Comparison of ENCODE assay signal across 1 cellular context in genomic region chr7:71255537-71256178, GRCh38.
TF ChIP-seq lines count a peak whose summit lies in the region.

No MANE protein-coding gene starts in this region.

TF ChIP-seq in WTC11, 78 proteins besides CTCF, POLR2A, EP300 and RAD21 (continued from another document):
- no peak for TF ChIP-seq IRF1 (CRISPR knock-in tag; IDR thresholded peaks at IDR 0.05)
- TF ChIP-seq ZNF232 (CRISPR knock-in tag; IDR thresholded peaks at IDR 0.05) = no peak
- TF ChIP-seq, protein P1, sequence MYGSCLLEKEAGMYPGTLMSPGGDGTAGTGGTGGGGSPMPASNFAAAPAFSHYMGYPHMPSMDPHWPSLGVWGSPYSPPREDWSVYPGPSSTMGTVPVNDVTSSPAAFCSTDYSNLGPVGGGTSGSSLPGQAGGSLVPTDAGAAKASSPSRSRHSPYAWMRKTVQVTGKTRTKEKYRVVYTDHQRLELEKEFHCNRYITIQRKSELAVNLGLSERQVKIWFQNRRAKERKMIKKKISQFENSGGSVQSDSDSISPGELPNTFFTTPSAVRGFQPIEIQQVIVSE (CRISPR knock-in tag; IDR thresholded peaks at IDR 0.05; ENCODE audit: borderline replicate concordance) = no peak
- no peak for TF ChIP-seq MYBL2 (CRISPR knock-in tag; IDR thresholded peaks at IDR 0.05)
